ENCODE assay signal across 9 cellular contexts in the genomic region with DNA sequence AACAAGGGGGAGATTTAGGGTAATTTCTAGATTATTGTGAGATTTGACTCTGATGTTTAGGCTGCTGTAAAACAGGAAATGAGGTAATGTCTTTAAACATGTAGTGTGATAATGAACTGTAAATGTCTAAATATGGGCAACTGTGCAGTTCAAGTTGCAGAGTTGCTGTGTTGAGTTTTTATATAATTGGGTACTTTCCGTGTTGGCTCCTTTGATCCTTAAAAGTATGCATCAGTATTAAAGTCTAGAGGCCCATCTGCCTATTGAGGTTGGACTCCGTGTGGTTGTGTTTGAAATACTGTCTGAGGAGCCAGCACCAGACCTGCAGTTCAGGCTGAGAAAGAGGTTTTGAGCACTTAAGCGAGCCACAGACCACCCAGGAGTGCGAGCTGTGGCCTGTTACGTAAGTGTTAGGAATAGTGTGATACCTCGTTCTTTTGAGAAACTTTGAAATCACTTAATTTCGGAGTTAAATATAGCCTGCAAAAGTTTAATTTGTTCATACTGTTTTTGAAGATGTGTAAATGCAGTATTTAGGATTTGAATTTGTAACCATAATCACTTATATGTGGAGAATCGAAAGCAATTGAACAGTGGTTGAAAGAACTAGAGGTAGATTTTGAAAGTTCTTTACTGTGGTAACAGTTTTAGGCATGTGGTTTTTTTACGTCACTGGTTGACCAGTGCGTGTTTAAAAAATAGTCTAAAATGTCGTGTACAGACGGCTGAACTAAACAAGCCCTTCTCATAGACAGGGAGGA. TPM values are rescaled to one million over a fixed set of nuclear protein-coding genes. Genes with fewer than 3 reads are reported as not detected.
A peak's percentile ranks its signal among the peaks of the same experiment; 100 is the strongest.
DNase-seq lines count a peak whose midpoint lies in the region; ATAC-seq and TF ChIP-seq lines count a peak whose summit lies in the region.
"Had no signal": no experiment of that assay in that cellular context is flagged by ENCODE, and none has a peak within 500 bp of the region (broad histone marks: within the 10 kb centered on the region; RNA-seq: fewer than 3 reads in every experiment).

No MANE protein-coding gene starts in this region.

- TF ChIP-seq CTCF in fibroblast of the aortic adventitia (IDR thresholded peaks at IDR 0.05; ENCODE audit: insufficient read depth, low read length), result no peak

- peak overlapping the region; percentile 44 for H3K4me3 ChIP-seq in fibroblast of the aortic adventitia (ENCODE audit: low read depth, low read length)

- DNase-seq in activated CD8-positive, alpha-beta memory T cell treated with anti-CD3 and anti-CD28 coated beads for 24 hours, result peak; percentile 70
- DNase-seq in fibroblast of the aortic adventitia (ENCODE audit: low read depth), result peak; percentile 65
- peak; percentile 39 for DNase-seq in stimulated activated CD8-positive, alpha-beta memory T cell treated with anti-CD3 and anti-CD28 coated beads, Interleukin-12 subunit alpha, Interleukin-12 subunit beta, amount 100 ng/mL, for 1 hour (ENCODE audit: low read depth)
- DNase-seq in NCI-H1694 (lab: John Stamatoyannopoulos, UW), result no peak
- no peak for DNase-seq in anterior cingulate cortex (lab: John Stamatoyannopoulos, UW)
- no peak for DNase-seq in iPS-NIHi11 (ENCODE audit: low spot score)

- ATAC-seq in GM18517 (IDR thresholded peaks at IDR 0.05; ENCODE audit: unreplicated experiment), result peak; percentile 16
- ATAC-seq in HG03457 (IDR thresholded peaks at IDR 0.05; ENCODE audit: unreplicated experiment), result peak; percentile 21

RNA-seq across cellular contexts. Expression of gene FAM118A, which starts 9.0 kb away (rescaled TPM):
- 18.4 and 78.0 TPM in 2 replicates for total RNA-seq in fibroblast of the aortic adventitia (ENCODE audit: low replicate concordance)

RNA-seq across cellular contexts. Expression of gene UPK3A, which starts 34.0 kb away (rescaled TPM):
- not detected in 2 replicates for total RNA-seq in fibroblast of the aortic adventitia (ENCODE audit: low replicate concordance)
- total RNA-seq: T-helper 1 cell treated with Interleukin-12 subunit alpha and Interleukin-12 subunit beta and Interleukin-4 antibody, amounts not matched to agents 30 ng/mL and 1 ng/mL, for 36 hours had no signal

Comparison
In these comparisons a context has a peak if more than half of its experiments do, and no peak if none do; other contexts are left out.
1. DNase-seq: peak in activated CD8-positive, alpha-beta memory T cell treated with anti-CD3 and anti-CD28 coated beads for 24 hours (single experiment), fibroblast of the aortic adventitia (single experiment) and stimulated activated CD8-positive, alpha-beta memory T cell treated with anti-CD3 and anti-CD28 coated beads, Interleukin-12 subunit alpha, Interleukin-12 subunit beta, amount 100 ng/mL, for 1 hour (single experiment); none in NCI-H1694 (single experiment), anterior cingulate cortex (0 of 58) and iPS-NIHi11 (single experiment).